10 cellular contexts compared by ENCODE assay signal in the genomic region with DNA sequence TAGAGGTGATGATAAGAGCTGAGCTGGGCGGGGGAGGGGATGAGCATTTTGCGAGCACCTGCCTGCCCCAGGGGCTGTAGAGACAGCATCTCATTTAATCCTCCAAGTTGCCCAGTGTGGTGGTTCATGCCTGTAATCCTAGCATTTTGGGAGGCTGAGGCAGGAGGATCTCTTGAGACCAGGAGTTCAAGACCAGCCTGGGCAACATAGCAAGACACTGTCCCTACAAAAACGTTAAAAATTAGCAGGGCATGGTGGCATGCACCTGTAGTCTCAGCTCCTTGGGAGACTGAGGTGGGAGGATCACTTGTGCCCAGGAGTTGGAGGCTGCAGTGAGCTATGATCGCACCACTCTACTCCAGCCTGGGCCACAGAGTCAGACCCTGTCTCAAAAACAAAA. TPM values are rescaled to one million over a fixed set of nuclear protein-coding genes. Genes with fewer than 3 reads are reported as not detected.
"Had no signal": no experiment of that assay in that cellular context is flagged by ENCODE, and none has a peak within 500 bp of the region (broad histone marks: within the 10 kb centered on the region; RNA-seq: fewer than 3 reads in every experiment).

No MANE protein-coding gene starts in this region.

RNA-seq across cellular contexts. Expression of gene KPNA7, which starts 25.0 kb away (rescaled TPM):
- total RNA-seq: OCI-LY7, Right ventricle myocardium inferior, Right ventricle myocardium superior, RPMI7951, SJCRH30, SJSA1, SK-MEL-5 had no signal
- polyA plus RNA-seq: SK-N-SH had no signal

RNA-seq across cellular contexts. Expression of gene MYH16, which starts 39.7 kb away (rescaled TPM):
- total RNA-seq: OCI-LY7, Peyer's patch, Right ventricle myocardium inferior, Right ventricle myocardium superior, SJSA1, SK-MEL-5, T-cell had no signal
